ENCODE assay signal across 1 cellular context in the genomic region with DNA sequence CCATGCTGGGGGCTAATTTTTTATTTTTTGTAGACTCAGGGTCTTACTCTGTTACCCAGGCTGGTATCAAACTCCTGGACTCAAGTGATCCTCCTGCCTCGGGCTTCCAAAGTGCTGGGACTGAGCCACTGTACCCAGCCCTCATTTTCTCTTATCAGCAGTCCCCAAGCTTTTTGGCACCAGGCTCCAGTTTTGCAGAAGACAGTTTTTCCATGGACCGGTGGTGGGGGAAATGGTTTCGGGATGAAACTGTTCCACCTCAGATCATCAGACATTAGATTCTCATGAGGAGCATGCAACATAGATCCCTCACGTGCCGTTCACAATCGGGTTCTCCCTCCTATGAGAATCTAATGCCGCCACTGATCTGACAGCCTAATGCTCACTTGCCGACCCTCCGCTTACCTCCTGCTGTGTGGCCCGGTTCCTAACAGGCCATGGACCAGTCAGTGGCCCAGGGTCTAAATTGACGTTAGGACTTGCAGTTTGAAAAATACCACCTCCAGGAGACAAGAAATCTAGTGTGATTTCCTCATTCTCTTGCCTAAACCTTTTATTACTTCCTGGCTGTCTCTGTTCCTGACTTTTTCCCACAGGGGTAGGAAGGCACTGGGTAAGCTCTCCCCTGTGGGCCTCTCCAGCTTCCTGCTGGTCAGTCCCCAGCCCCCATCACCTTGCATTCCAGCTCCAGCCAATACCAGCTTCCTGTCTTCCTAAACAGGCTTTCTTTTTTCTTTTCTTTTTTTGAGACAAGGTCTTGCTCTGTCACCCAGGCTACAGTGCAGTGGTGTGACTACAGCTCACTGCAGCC.
TF ChIP-seq lines count a peak whose summit lies in the region.

No MANE protein-coding gene starts in this region.

TF ChIP-seq in WTC11, 78 proteins besides CTCF, POLR2A, EP300 and RAD21 (continued from another document):
- TF ChIP-seq NFATC4 (CRISPR knock-in tag; IDR thresholded peaks at IDR 0.05) (no peak), GRHL2 (CRISPR knock-in tag; IDR thresholded peaks at IDR 0.05; ENCODE audit: insufficient replicate concordance, severe bottlenecking) (no peak), TEAD4 (CRISPR knock-in tag; IDR thresholded peaks at IDR 0.05) (no peak), E2F4 (CRISPR knock-in tag; IDR thresholded peaks at IDR 0.05; ENCODE audit: borderline replicate concordance, low read depth) (no peak), ZNF232 (CRISPR knock-in tag; IDR thresholded peaks at IDR 0.05) (no peak), E2F5 (CRISPR knock-in tag; IDR thresholded peaks at IDR 0.05) (no peak), HMGA2 (CRISPR knock-in tag; IDR thresholded peaks at IDR 0.05) (no peak)
